In genomic region chr10:102064868-102065560, GRCh38 we compare ENCODE assay signal across 8 cellular contexts. TPM values are rescaled to one million over a fixed set of nuclear protein-coding genes. Genes with fewer than 3 reads are reported as not detected.
DNase-seq lines count a peak whose midpoint lies in the region; ATAC-seq, FAIRE-seq and TF ChIP-seq lines count a peak whose summit lies in the region.

TSS of gene HPS6 (plus strand) at chr10:102065349. CDS start at chr10:102065475, 126 bp downstream.

- no peaks in the 10 kb centered on the region for H3K27me3 ChIP-seq in HUES6 (ENCODE audit: control insufficient read depth, insufficient read depth, low read length)

- H3K4me3 Mint-ChIP-seq in activated T-cell treated with anti-CD3 and anti-CD28 coated beads, Interleukin-2, amount 50 U/mL, for 24 hours: peak within 1 kb of the TSS; percentile 87
- H3K4me3 Mint-ChIP-seq in stimulated activated effector memory CD8-positive, alpha-beta T cell treated with anti-CD3 and anti-CD28 coated beads, Interleukin-12 subunit alpha, Interleukin-12 subunit beta, amount 100 ng/mL, for 72 hours: peak within 1 kb of the TSS; percentile 87

- FAIRE-seq in D721Med (lab: Jason Lieb, UNC): no peak

- H3K4me1 ChIP-seq in HUES6 (ENCODE audit: control insufficient read depth, insufficient read depth, low read length): peaks cover 11% of the 10 kb centered on the region

- H3K9me3 Mint-ChIP-seq in activated T-cell treated with anti-CD3 and anti-CD28 coated beads, Interleukin-2, amount 50 U/mL, for 24 hours: no peaks in the 10 kb centered on the region
- H3K9me3 Mint-ChIP-seq in stimulated activated effector memory CD8-positive, alpha-beta T cell treated with anti-CD3 and anti-CD28 coated beads, Interleukin-12 subunit alpha, Interleukin-12 subunit beta, amount 100 ng/mL, for 72 hours: no peaks in the 10 kb centered on the region

- peaks cover 34% of the 10 kb centered on the region for H3K4me1 Mint-ChIP-seq in activated T-cell treated with anti-CD3 and anti-CD28 coated beads, Interleukin-2, amount 50 U/mL, for 24 hours (ENCODE audit: low read depth)
- H3K4me1 Mint-ChIP-seq in stimulated activated effector memory CD8-positive, alpha-beta T cell treated with anti-CD3 and anti-CD28 coated beads, Interleukin-12 subunit alpha, Interleukin-12 subunit beta, amount 100 ng/mL, for 72 hours: peaks cover 30% of the 10 kb centered on the region

- H3K36me3 Mint-ChIP-seq in activated T-cell treated with anti-CD3 and anti-CD28 coated beads, Interleukin-2, amount 50 U/mL, for 24 hours (ENCODE audit: low read depth): peaks cover 25% of the 10 kb centered on the region
- peaks cover 20% of the 10 kb centered on the region for H3K36me3 Mint-ChIP-seq in stimulated activated effector memory CD8-positive, alpha-beta T cell treated with anti-CD3 and anti-CD28 coated beads, Interleukin-12 subunit alpha, Interleukin-12 subunit beta, amount 100 ng/mL, for 72 hours

- H3K27me3 Mint-ChIP-seq in activated T-cell treated with anti-CD3 and anti-CD28 coated beads, Interleukin-2, amount 50 U/mL, for 24 hours: no peaks in the 10 kb centered on the region

- peak; percentile 43 for TF ChIP-seq CTCF in D721Med (IDR thresholded peaks at IDR 0.05; ENCODE audit: insufficient read depth, missing control alignments)

- H3K9me3 ChIP-seq in HUES6 (ENCODE audit: control insufficient read depth, insufficient read depth, low read depth, low read length): no peaks in the 10 kb centered on the region

- peak within 1 kb of the TSS; percentile 91 for H3K27ac Mint-ChIP-seq in activated T-cell treated with anti-CD3 and anti-CD28 coated beads, Interleukin-2, amount 50 U/mL, for 24 hours
- H3K27ac Mint-ChIP-seq in stimulated activated effector memory CD8-positive, alpha-beta T cell treated with anti-CD3 and anti-CD28 coated beads, Interleukin-12 subunit alpha, Interleukin-12 subunit beta, amount 100 ng/mL, for 72 hours: peak within 1 kb of the TSS; percentile 94

- no peaks in the 10 kb centered on the region for H3K36me3 ChIP-seq in HUES6 (ENCODE audit: control insufficient read depth, insufficient read depth, low read length)

- ATAC-seq in GM21390 (IDR thresholded peaks at IDR 0.05; ENCODE audit: unreplicated experiment) (peak; percentile 93), esophagus mucosa (peak; percentile 98)
- ATAC-seq in stimulated activated effector memory CD8-positive, alpha-beta T cell treated with anti-CD3 and anti-CD28 coated beads, Interleukin-12 subunit alpha, Interleukin-12 subunit beta, amount 100 ng/mL, for 72 hours: peak; percentile 97

- DNase-seq in D721Med (ENCODE audit: insufficient read length, low spot score): peak; percentile 92
- peak; percentile 94 for DNase-seq in activated T-cell treated with anti-CD3 and anti-CD28 coated beads, Interleukin-2, amount 50 U/mL, for 24 hours
- DNase-seq in myocyte (ENCODE audit: low read depth): peak; percentile 94
- peak; percentile 82 to 94 for DNase-seq in stimulated activated effector memory CD8-positive, alpha-beta T cell treated with anti-CD3 and anti-CD28 coated beads, Interleukin-12 subunit alpha, Interleukin-12 subunit beta, amount 100 ng/mL, for 72 hours (ENCODE audit: low spot score in 2 of 2)

- peak within 1 kb of the TSS; percentile 76 for H3K9ac ChIP-seq in HUES6 (ENCODE audit: low read length)

- peak within 1 kb of the TSS; percentile 44 for H3K27ac ChIP-seq in HUES6 (ENCODE audit: low read depth, low read length)

- peak within 1 kb of the TSS; percentile 74 for H3K4me3 ChIP-seq in HUES6 (ENCODE audit: low read depth, low read length)

TF ChIP-seq in PFSK-1, 5 proteins besides CTCF, POLR2A, EP300 and RAD21:
- TF ChIP-seq POLR2AphosphoS5 (IDR thresholded peaks at IDR 0.05; ENCODE audit: low read depth, low read length) (peak; percentile 78), SIN3A (IDR thresholded peaks at IDR 0.05; ENCODE audit: borderline replicate concordance, insufficient read depth, low read length) (peak; percentile 48; the same call in 1 of the 2 replicates), REST (IDR thresholded peaks at IDR 0.05; ENCODE audit: insufficient read depth in 1 of 2, low read depth in 2 of 2, low read length in 2 of 2) (peak in 1 of 2 experiments; percentile 5; a peak in 1 of 4 replicates), TAF1 (IDR thresholded peaks at IDR 0.05; ENCODE audit: borderline replicate concordance, insufficient read depth, low read length) (0 out of 2 replicates have a peak, but pooled peaks have one; percentile 18), FOXP2 (optimal IDR thresholded peaks at IDR 0.05; ENCODE audit: borderline replicate concordance, extremely low read depth, extremely low read length, insufficient read depth) (peak; percentile 80)

RNA-seq across cellular contexts. Expression of gene HPS6, which starts in this region (rescaled TPM):
- 15.1 TPM for polyA plus RNA-seq in PFSK-1 (2012; ENCODE audit: insufficient read length, low read depth)
- total RNA-seq in esophagus mucosa (14.2 TPM), myocyte (34.2 and 37.8 TPM in 2 replicates)
- polyA plus RNA-seq in myocyte (2012): 16.5 TPM

Comparison
In these comparisons a context has a peak if more than half of its experiments do, and no peak if none do; other contexts are left out.
1. Peak in every context shown above with its lines: DNase-seq, ATAC-seq, H3K4me3 ChIP-seq and H3K27ac ChIP-seq.